In the genomic region with DNA sequence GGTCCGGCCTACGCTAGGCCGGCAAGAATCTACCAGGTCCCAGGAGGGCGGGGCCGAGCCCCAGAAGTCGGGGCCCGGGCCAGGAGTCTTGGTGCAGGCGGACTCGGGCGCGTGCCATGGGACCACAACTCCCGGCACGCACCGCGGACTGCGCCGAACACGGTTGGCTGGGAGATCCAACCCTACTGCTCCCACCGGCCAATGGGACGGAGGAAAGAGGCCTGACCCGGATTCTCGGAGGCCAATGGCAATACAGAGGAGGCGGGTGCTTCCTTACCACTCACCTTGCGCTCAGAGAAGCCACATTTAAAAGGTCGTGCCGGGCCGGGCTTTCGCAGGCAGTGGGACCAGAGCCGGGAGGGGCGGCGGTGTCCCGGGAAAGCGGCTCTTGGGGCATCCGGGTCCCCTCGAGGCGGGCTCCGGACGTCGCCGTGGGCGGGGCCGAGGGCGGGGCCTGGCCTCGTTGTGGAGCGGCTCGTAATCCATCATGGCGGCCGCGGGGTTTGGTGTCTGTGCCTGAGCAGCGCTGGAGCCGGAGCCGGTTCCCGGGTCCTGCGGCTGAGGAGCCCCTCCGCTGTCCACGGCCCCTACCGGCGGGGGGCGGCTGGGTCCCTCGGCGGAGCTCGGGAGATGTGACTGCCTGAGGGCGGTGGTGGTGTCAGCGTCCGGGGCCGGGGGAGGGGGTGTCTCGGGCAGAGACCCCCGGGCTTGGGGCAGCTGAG, we compare ENCODE assay signal across 8 cellular contexts. TPM values are rescaled to one million over a fixed set of nuclear protein-coding genes. Genes with fewer than 3 reads are reported as not detected.
DNase-seq lines count a peak whose midpoint lies in the region; ATAC-seq and TF ChIP-seq lines count a peak whose summit lies in the region.

No MANE protein-coding gene starts in this region.

- TF ChIP-seq CTCF in GM13977 (IDR thresholded peaks at IDR 0.05; ENCODE audit: extremely low read depth, insufficient read depth, missing control alignments) (no peak), left ventricle myocardium inferior (IDR thresholded peaks at IDR 0.05; ENCODE audit: borderline replicate concordance) (peak; percentile 10), progenitor cell of endocrine pancreas (IDR thresholded peaks at IDR 0.05; ENCODE audit: unreplicated experiment) (no peak)

- H3K27me3 ChIP-seq in left ventricle myocardium inferior (ENCODE audit: low read depth), result no peaks in the 10 kb centered on the region

- H3K4me1 ChIP-seq in left ventricle myocardium inferior, result peaks cover 48% of the 10 kb centered on the region

- no peaks in the 10 kb centered on the region for H3K9me3 ChIP-seq in left ventricle myocardium inferior (replicated peaks)

- no peaks in the 10 kb centered on the region for H3K36me3 Mint-ChIP-seq in T-cell
- H3K36me3 Mint-ChIP-seq in progenitor cell of endocrine pancreas (ENCODE audit: insufficient read depth), result no peaks in the 10 kb centered on the region

- peak overlapping the region; percentile 98 for H3K4me3 ChIP-seq in left ventricle myocardium inferior

- CTCF ChIA-PET in T-cell (lab: Charles Lee), result interaction anchor here in 1 of 2 donors (0.9 to 1.0 kb wide), 2 partner anchors 12 to 20 kb away, joined by 3 to 4 read pairs; partner anchors contain the start of gene EXOSC2

- intact Hi-C loops in left ventricle myocardium inferior (cut with micrococcal nuclease), result loop anchor here (10.0 kb wide), 1 partner anchor 52 kb away; no protein-coding TSS in a partner anchor

- H3K9me3 Mint-ChIP-seq in T-cell (no peaks in the 10 kb centered on the region), progenitor cell of endocrine pancreas (ENCODE audit: low read depth) (no peaks in the 10 kb centered on the region)

- DNase-seq in GM13977 (ENCODE audit: low spot score) (peak; percentile 97), NCI-H146 (lab: John Stamatoyannopoulos, UW) (peak; percentile 96), T-cell (peak; percentile 89 to 98 (median 94)), amniotic stem cell (lab: John Stamatoyannopoulos, UW) (peak; percentile 95), left ventricle myocardium inferior (peak; percentile 99), progenitor cell of endocrine pancreas (ENCODE audit: low spot score, unreplicated experiment) (peak; percentile 92), ureter (ENCODE audit: low spot score) (peak; percentile 97)

- no peaks in the 10 kb centered on the region for H3K36me3 ChIP-seq in left ventricle myocardium inferior

- peak; percentile 94 for ATAC-seq in HG02870 (IDR thresholded peaks at IDR 0.05; ENCODE audit: unreplicated experiment)
- peak; percentile 96 to 98 (median 98) for ATAC-seq in T-cell (replicated peaks in 1 of 4)

- in situ Hi-C loops in GM13977 (cut with MboI; ENCODE audit: low pct_unique_long_range_greater_than_20kb, low sequenced_read_pairs, unreplicated experiment), result loop anchor here (10.0 to 25.0 kb wide), 3 partner anchors 52 to 325 kb away; no protein-coding TSS in a partner anchor

- H3K27me3 Mint-ChIP-seq in T-cell (no peaks in the 10 kb centered on the region), progenitor cell of endocrine pancreas (no peaks in the 10 kb centered on the region)

- H3K27ac ChIP-seq in left ventricle myocardium inferior (replicated peaks), result peak overlapping the region; percentile 99

- POLR2A ChIA-PET in T-cell (lab: Charles Lee), result no interaction called here

- H3K27ac Mint-ChIP-seq in T-cell (peak overlapping the region; percentile 93 to 94), progenitor cell of endocrine pancreas (peak overlapping the region; percentile 95)

- H3K4me3 Mint-ChIP-seq in T-cell, result peak overlapping the region; percentile 88 to 92 (median 91)
- peak overlapping the region; percentile 89 for H3K4me3 Mint-ChIP-seq in progenitor cell of endocrine pancreas (ENCODE audit: low read depth)

- peaks cover 38 to 43% (median 43%) of the 10 kb centered on the region in 3 donors for H3K4me1 Mint-ChIP-seq in T-cell
- peaks cover 26% of the 10 kb centered on the region for H3K4me1 Mint-ChIP-seq in progenitor cell of endocrine pancreas (ENCODE audit: low read depth)

RNA-seq across cellular contexts. Expression of gene EXOSC2, which starts 19.1 kb away (rescaled TPM):
- total RNA-seq in T-cell (10 to 100 TPM; 49.1 to 59.1 (median 52.1) TPM), left ventricle myocardium inferior (12.0 TPM), progenitor cell of endocrine pancreas (45.9 and 46.5 TPM in 2 replicates), ureter (29.7 TPM)

RNA-seq across cellular contexts. Expression of gene PRDM12, which starts 48.3 kb away (rescaled TPM):
- total RNA-seq in T-cell, result under 1 TPM in 3 of 5 donors, not detected in 2; 0.13 to 0.19 (median 0.16) TPM
- not detected for total RNA-seq in left ventricle myocardium inferior
- not detected in 2 replicates for total RNA-seq in progenitor cell of endocrine pancreas
- 0.21 TPM for total RNA-seq in ureter

Comparison
In these comparisons a context has a peak if more than half of its experiments do, and no peak if none do; other contexts are left out.
1. Peak in every context shown above with its lines: DNase-seq, ATAC-seq, H3K4me3 ChIP-seq and H3K27ac ChIP-seq.